ENCODE assay signal across 15 cellular contexts in the genomic region with DNA sequence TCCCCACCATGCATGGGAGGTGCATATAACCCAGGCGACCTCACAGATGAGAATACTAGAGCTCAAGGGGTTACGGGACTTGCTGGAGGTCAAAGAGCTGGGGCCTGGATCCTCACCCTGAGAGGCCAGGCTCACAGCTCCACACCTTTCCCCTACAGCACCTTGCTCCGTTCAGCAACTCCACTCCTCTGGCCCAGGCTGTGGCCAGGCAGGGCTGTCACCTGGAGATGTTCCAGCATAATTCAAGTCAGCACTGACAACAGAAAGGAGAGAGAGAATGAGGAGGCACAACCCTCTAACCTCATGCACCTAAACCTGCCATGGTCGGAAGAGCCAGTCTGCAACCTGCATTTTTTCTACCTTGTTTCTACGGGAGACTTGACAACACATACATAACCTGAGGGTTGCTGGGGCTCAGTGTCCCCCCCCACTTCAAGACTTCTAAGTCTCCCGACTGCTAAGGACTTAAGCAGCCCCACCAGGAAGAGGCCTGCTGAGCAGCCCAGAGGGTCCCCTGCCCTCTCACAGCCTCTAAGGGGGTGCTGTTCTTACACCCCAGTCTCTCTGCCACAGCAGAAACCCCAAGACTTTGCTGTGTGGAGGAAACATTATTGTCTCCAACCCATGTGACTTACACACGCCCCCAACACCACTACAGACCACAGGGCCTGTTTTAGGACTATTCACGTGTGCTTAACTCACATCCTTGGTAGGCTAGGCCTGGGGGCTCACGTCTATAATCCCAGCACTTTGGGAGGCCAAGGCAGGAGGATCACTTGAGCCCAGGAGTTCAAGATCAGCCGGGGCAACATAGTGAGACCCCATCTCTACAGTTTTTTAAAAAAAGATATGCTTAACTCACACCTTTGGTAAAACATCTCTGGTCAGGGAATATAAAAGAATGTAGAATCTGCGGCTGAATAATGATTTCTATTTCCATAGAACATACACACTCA.
DNase-seq lines count a peak whose midpoint lies in the region; ATAC-seq, FAIRE-seq and TF ChIP-seq lines count a peak whose summit lies in the region.
"Had no signal": no experiment of that assay in that cellular context is flagged by ENCODE, and none has a peak within 500 bp of the region (broad histone marks: within the 10 kb centered on the region; RNA-seq: fewer than 3 reads in every experiment).

No MANE protein-coding gene starts in this region.

- no peaks in the 10 kb centered on the region for H3K9me2 ChIP-seq in Loucy (replicated peaks; ENCODE audit: low read depth, low read length)

- POLR2A ChIA-PET in CD4-positive, alpha-beta memory T cell (lab: Charles Lee; ENCODE audit: partially characterized antibody): interaction anchor here (0.8 to 26.2 kb wide), 9 partner anchors 8 to 239 kb away, joined by 3 to 640 read pairs (median 8); a partner anchor contains a TSS
- POLR2A ChIA-PET in GM12878 (lab: Charles Lee): interaction anchor here (0.8 to 1.8 kb wide), 3 partner anchors 12 to 47 kb away, joined by 3 to 5 read pairs (median 3); no protein-coding TSS in a partner anchor

- H3K4me2 ChIP-seq in Loucy (ENCODE audit: low read depth, low read length, poor library complexity, severe bottlenecking): peak overlapping the region; percentile 13
- no peak overlapping the region for H3K4me2 ChIP-seq in GM12878 (ENCODE audit: control insufficient read depth, insufficient read depth)

- SMC1A ChIA-PET in GM12878 (lab: Charles Lee; ENCODE audit: uncharacterized antibody, unreplicated experiment): interaction anchor here (0.6 to 1.7 kb wide), 13 partner anchors 10 to 224 kb away, joined by 3 to 10 read pairs (median 3); no protein-coding TSS in a partner anchor

- peak in 1 of 5 donors; percentile 41 for DNase-seq in CD4-positive, alpha-beta memory T cell
- no peak for DNase-seq in GM12878 (ENCODE audit: low read depth, low spot score)
- no peak for DNase-seq in nephron progenitor cell
- no peak for DNase-seq in ovary
- DNase-seq in NCI-H2107 treated with DMSO at 0.1 percent for 48 hours (lab: John Stamatoyannopoulos, UW; ENCODE audit: unreplicated experiment): no peak
- no peak for DNase-seq in DMS79 (lab: John Stamatoyannopoulos, UW)
- DNase-seq: activated CD8-positive, alpha-beta memory T cell treated with anti-CD3 and anti-CD28 coated beads, Interleukin-2, amount 50 U/mL, for 4 hours; DND-41; left ventricle myocardium inferior; NCI-H1694 treated with DMSO at 0.1 percent for 48 hours; NCI-H526 treated with DMSO at 0.1 percent for 48 hours; testis had no signal

- CTCF ChIA-PET in CD4-positive, alpha-beta memory T cell (lab: Charles Lee; ENCODE audit: partially characterized antibody): interaction anchor here (0.6 to 1.9 kb wide), 8 partner anchors 10 to 224 kb away, joined by 3 to 14 read pairs (median 4); no protein-coding TSS in a partner anchor
- CTCF ChIA-PET in GM12878 (lab: Yijun Ruan, JAX): interaction anchor here (0.7 to 1.9 kb wide), 5 partner anchors 10 to 223 kb away, joined by 3 to 17 read pairs (median 3); no protein-coding TSS in a partner anchor

- no peaks in the 10 kb centered on the region for H3K27me3 Mint-ChIP-seq in CD4-positive, alpha-beta memory T cell
- peaks cover 3% of the 10 kb centered on the region for H3K27me3 Mint-ChIP-seq in nephron progenitor cell (ENCODE audit: low read depth, poor library complexity)

- H3K4me1 ChIP-seq in CD4-positive, alpha-beta memory T cell (ENCODE audit: insufficient read depth, low read length): peaks cover 79% of the 10 kb centered on the region
- peaks cover 31% of the 10 kb centered on the region for H3K4me1 ChIP-seq in Loucy (ENCODE audit: insufficient read depth, low read length, poor library complexity, severe bottlenecking)
- H3K4me1 ChIP-seq in GM12878 (ENCODE audit: control insufficient read depth, insufficient read depth, low read length): peaks cover 16% of the 10 kb centered on the region
- H3K4me1 ChIP-seq in ovary (ENCODE audit: insufficient read depth): no peaks in the 10 kb centered on the region
- H3K4me1 ChIP-seq: prostate gland, testis had no signal

- no peak for FAIRE-seq in GM12878 (lab: Jason Lieb, UNC)

- peaks cover 52% of the 10 kb centered on the region for H3K79me2 ChIP-seq in Loucy (ENCODE audit: insufficient read depth, low read length)
- H3K79me2 ChIP-seq in GM12878 (ENCODE audit: control insufficient read depth, insufficient read depth, low read length): peaks cover 64% of the 10 kb centered on the region

- H2AFZ ChIP-seq in Loucy (ENCODE audit: low read length) (no peak overlapping the region), GM12878 (ENCODE audit: control insufficient read depth, low read depth, low read length) (no peak overlapping the region)

- no peak for TF ChIP-seq RAD21 in GM12878 (IDR thresholded peaks at IDR 0.05; ENCODE audit: insufficient read depth, low read depth, low read length)

- RAD21 ChIA-PET in GM12878 (lab: Charles Lee; ENCODE audit: unreplicated experiment): interaction anchor here (0.8 to 3.6 kb wide), 3 partner anchors 11 to 239 kb away, joined by 3 to 19 read pairs (median 3); a partner anchor contains a TSS

- H3K4me1 Mint-ChIP-seq in CD4-positive, alpha-beta memory T cell: peaks cover 63 to 92% (median 80%) of the 10 kb centered on the region in 4 donors
- peaks cover 42% of the 10 kb centered on the region for H3K4me1 Mint-ChIP-seq in nephron progenitor cell

- intact Hi-C loops in CD4-positive, alpha-beta memory T cell (cut with micrococcal nuclease): no loop called here
- intact Hi-C loops in GM12878 (cut with micrococcal nuclease; ENCODE audit: unreplicated experiment) (no loop called here), ovary (cut with DNase I) (no loop called here)

- H4K20me1 ChIP-seq in Loucy (ENCODE audit: insufficient read depth, low read length, poor library complexity, severe bottlenecking): peaks cover 12% of the 10 kb centered on the region
- H4K20me1 ChIP-seq in GM12878 (ENCODE audit: control insufficient read depth, insufficient read depth): peaks cover 4% of the 10 kb centered on the region; the same call in 1 of the 2 replicates

- H3K4me3 ChIP-seq in CD4-positive, alpha-beta memory T cell (ENCODE audit: low read length in 2 of 2): no peak overlapping the region
- H3K4me3 ChIP-seq in Loucy (ENCODE audit: low read length, poor library complexity, severe bottlenecking) (no peak overlapping the region), GM12878 (no peak overlapping the region), ovary (no peak overlapping the region)
- H3K4me3 ChIP-seq: left ventricle myocardium inferior, prostate gland, testis had no signal

- H3K9me3 Mint-ChIP-seq in CD4-positive, alpha-beta memory T cell: no peaks in the 10 kb centered on the region
- no peaks in the 10 kb centered on the region for H3K9me3 Mint-ChIP-seq in nephron progenitor cell

- no peaks in the 10 kb centered on the region for H3K9me3 ChIP-seq in CD4-positive, alpha-beta memory T cell (ENCODE audit: control insufficient read depth in 1 of 2, low read length in 2 of 2)
- H3K9me3 ChIP-seq in Loucy (ENCODE audit: insufficient read depth, low read depth, low read length): no peaks in the 10 kb centered on the region
- no peaks in the 10 kb centered on the region for H3K9me3 ChIP-seq in GM12878 (replicated peaks; ENCODE audit: control insufficient read depth, insufficient read depth, low read length)
- no peaks in the 10 kb centered on the region for H3K9me3 ChIP-seq in ovary
- H3K9me3 ChIP-seq: left ventricle myocardium inferior, prostate gland, testis had no signal

- BruUV-seq in GM12878 (replicated peaks; lab: Mats Ljungman, UMichigan): no TSS peak

- TF ChIP-seq EP300 in GM12878 (IDR thresholded peaks at IDR 0.05; ENCODE audit: borderline replicate concordance in 1 of 2, control insufficient read depth in 1 of 2, low read depth in 2 of 2, low read length in 2 of 2) (no peak), ovary (IDR thresholded peaks at IDR 0.05) (no peak)

- TF ChIP-seq CTCF in Loucy (conservative IDR thresholded peaks at IDR 0.05; ENCODE audit: low read length): no peak
- TF ChIP-seq CTCF in GM12878 (IDR thresholded peaks at IDR 0.05 in 2 of 3, conservative IDR thresholded peaks at IDR 0.05 in 1 of 3; ENCODE audit: control insufficient read depth in 2 of 3, extremely low read depth in 1 of 3, insufficient read depth in 1 of 3, low read depth in 3 of 3, low read length in 3 of 3): no peak
- no peak for TF ChIP-seq CTCF in nephron progenitor cell (IDR thresholded peaks at IDR 0.05)
- no peak for TF ChIP-seq CTCF in ovary (IDR thresholded peaks at IDR 0.05)

- in situ Hi-C loops in GM12878 (cut with MboI): no loop called here

- H3K9ac ChIP-seq in Loucy (ENCODE audit: low read depth, low read length, poor library complexity, severe bottlenecking) (no peak overlapping the region), GM12878 (ENCODE audit: control insufficient read depth, insufficient read depth, low read length) (no peak overlapping the region)

- H3K27me3 ChIP-seq in CD4-positive, alpha-beta memory T cell (ENCODE audit: insufficient read depth, low read length): no peaks in the 10 kb centered on the region
- no peaks in the 10 kb centered on the region for H3K27me3 ChIP-seq in Loucy (ENCODE audit: insufficient read depth, low read length, poor library complexity, severe bottlenecking)
- no peaks in the 10 kb centered on the region for H3K27me3 ChIP-seq in GM12878 (replicated peaks in 1 of 2; ENCODE audit: control insufficient read depth in 2 of 2, insufficient read depth in 2 of 2, low read length in 1 of 2)
- H3K27me3 ChIP-seq in ovary: no peaks in the 10 kb centered on the region
- H3K27me3 ChIP-seq: testis had no signal

- H3K27ac ChIP-seq in CD4-positive, alpha-beta memory T cell (ENCODE audit: low read depth, low read length): no peak overlapping the region
- H3K27ac ChIP-seq in GM12878 (ENCODE audit: control insufficient read depth, insufficient read depth) (no peak overlapping the region), ovary (no peak overlapping the region)
- H3K27ac ChIP-seq: left ventricle myocardium inferior, prostate gland, testis had no signal

- peaks cover 60 to 80% of the 10 kb centered on the region in 2 donors for H3K36me3 Mint-ChIP-seq in CD4-positive, alpha-beta memory T cell
- peaks cover 59% of the 10 kb centered on the region for H3K36me3 Mint-ChIP-seq in nephron progenitor cell (ENCODE audit: low read depth)

- H3K4me3 Mint-ChIP-seq in CD4-positive, alpha-beta memory T cell: peak overlapping the region in 2 of 8 donors; percentile 35 to 62
- no peak overlapping the region for H3K4me3 Mint-ChIP-seq in nephron progenitor cell

- WGBS in GM12878 (ENCODE audit: insufficient coverage, insufficient replicate concordance, low lambda C conversion rate, missing lambda C conversion rate): 75% methylated on average over 11 of the region's 11 CpGs
- WGBS in ovary, 3 donors: 92 to 98% (median 95%) methylated on average over 11 of the region's 11 CpGs

- TF ChIP-seq POLR2A in GM12878 (IDR thresholded peaks at IDR 0.05; ENCODE audit: low read depth, low read length) (peak; percentile 37; the same call in 1 of the 2 replicates), ovary (IDR thresholded peaks at IDR 0.05) (no peak)

- H3F3A ChIP-seq in Loucy (ENCODE audit: low read depth): no peaks in the 10 kb centered on the region

- H3K36me3 ChIP-seq in CD4-positive, alpha-beta memory T cell (ENCODE audit: insufficient read depth, low read length): peaks cover 19% of the 10 kb centered on the region
- H3K36me3 ChIP-seq in Loucy (ENCODE audit: insufficient read depth, low read length): no peaks in the 10 kb centered on the region
- H3K36me3 ChIP-seq in GM12878 (ENCODE audit: control insufficient read depth in 2 of 2, insufficient read depth in 2 of 2, low read length in 1 of 2): peaks cover 15 to 18% of the 10 kb centered on the region in 2 experiments
- H3K36me3 ChIP-seq in ovary: no peaks in the 10 kb centered on the region
- H3K36me3 ChIP-seq: left ventricle myocardium inferior, prostate gland had no signal

- peak; percentile 1; the same call in 2 of the 3 replicates for ATAC-seq in GM12878
- ATAC-seq: SK-N-SH treated with all-trans-retinoic acid at 6 μM for 48 hours had no signal

- peak overlapping the region; percentile 61 to 94 (median 89) for H3K27ac Mint-ChIP-seq in CD4-positive, alpha-beta memory T cell
- H3K27ac Mint-ChIP-seq in nephron progenitor cell: peak overlapping the region; percentile 41
